23 cellular contexts compared by ENCODE assay signal in genomic region chr12:92334552-92334951, GRCh38.
DNase-seq lines count a peak whose midpoint lies in the region; ATAC-seq, FAIRE-seq and TF ChIP-seq lines count a peak whose summit lies in the region.
"Had no signal": no experiment of that assay in that cellular context is flagged by ENCODE, and none has a peak within 500 bp of the region (broad histone marks: within the 10 kb centered on the region; RNA-seq: fewer than 3 reads in every experiment).

No MANE protein-coding gene starts in this region.

- H3K36me3 ChIP-seq in DND-41 (ENCODE audit: insufficient read depth, low read length) (no peaks in the 10 kb centered on the region), PC-3 (ENCODE audit: low read depth, low read length) (no peaks in the 10 kb centered on the region), bronchial epithelial cell (ENCODE audit: control insufficient read depth, insufficient read depth, low read length) (no peaks in the 10 kb centered on the region)

- H3K4me1 Mint-ChIP-seq in activated naive CD4-positive, alpha-beta T cell treated with anti-CD3 and anti-CD28 coated beads, Interleukin-2, amount 10 ng/mL, durations not matched to agents 7 days and 5 days = peaks cover 22% of the 10 kb centered on the region
- H3K4me1 Mint-ChIP-seq in activated CD8-positive, alpha-beta memory T cell treated with anti-CD3 and anti-CD28 coated beads, Interleukin-2, amount 10 ng/mL, durations not matched to agents 7 days and 5 days = no peaks in the 10 kb centered on the region

- H3K79me2 ChIP-seq in DND-41 (ENCODE audit: insufficient read depth, low read length) = no peaks in the 10 kb centered on the region
- H3K79me2 ChIP-seq in PC-3 (ENCODE audit: low read length) = no peaks in the 10 kb centered on the region

- H3K4me2 ChIP-seq in DND-41 (ENCODE audit: insufficient read depth, low read length) (no peak overlapping the region), PC-3 (ENCODE audit: low read length) (no peak overlapping the region)
- H3K4me2 ChIP-seq: BLaER1 treated with 17β-estradiol and CSF1 and Interleukin-3, amounts not matched to agents 10 nM and 100 nM had no signal

- H3K9ac ChIP-seq in DND-41 (ENCODE audit: low read depth, low read length) (no peak overlapping the region), PC-3 (ENCODE audit: low read length) (no peak overlapping the region)
- H3K9ac ChIP-seq: BLaER1 treated with 17β-estradiol and CSF1 and Interleukin-3, amounts not matched to agents 10 nM and 100 nM had no signal

- H4K20me1 ChIP-seq in DND-41 (ENCODE audit: insufficient read depth, low read length) = no peaks in the 10 kb centered on the region
- no peaks in the 10 kb centered on the region for H4K20me1 ChIP-seq in PC-3 (ENCODE audit: low read length)
- H4K20me1 ChIP-seq: BLaER1 treated with 17β-estradiol and CSF1 and Interleukin-3, amounts not matched to agents 10 nM and 100 nM had no signal

- no peak for TF ChIP-seq CTCF in DND-41 (IDR thresholded peaks at IDR 0.05; ENCODE audit: borderline replicate concordance, extremely low read depth, low read length, poor library complexity, severe bottlenecking)
- TF ChIP-seq CTCF in PC-3 (conservative IDR thresholded peaks at IDR 0.05; ENCODE audit: low read depth, low read length) = no peak
- TF ChIP-seq CTCF in bronchial epithelial cell (IDR thresholded peaks at IDR 0.05; ENCODE audit: insufficient read depth, low read length, severe bottlenecking) = no peak

- POLR2A ChIA-PET in PC-3 (lab: Charles Lee; ENCODE audit: unreplicated experiment) = no interaction called here

- DNase-seq in activated naive CD4-positive, alpha-beta T cell treated with anti-CD3 and anti-CD28 coated beads, Interleukin-2, amount 50 U/mL, for 72 hours (ENCODE audit: low spot score in 2 of 2) = no peak
- no peak for DNase-seq in activated naive CD4-positive, alpha-beta T cell treated with anti-CD3 and anti-CD28 coated beads, Interleukin-2, amount 10 ng/mL, durations not matched to agents 7 days and 5 days
- no peak for DNase-seq in DND-41
- DNase-seq in PC-3 = peak; percentile 23
- DNase-seq in bronchial epithelial cell (ENCODE audit: low read depth) = peak; percentile 34
- DNase-seq in DMS153 treated with DMSO at 0.1 percent for 48 hours (lab: John Stamatoyannopoulos, UW; ENCODE audit: unreplicated experiment) = no peak
- no peak for DNase-seq in activated CD8-positive, alpha-beta memory T cell treated with anti-CD3 and anti-CD28 coated beads, Interleukin-2, amount 10 ng/mL, durations not matched to agents 7 days and 5 days
- DNase-seq: Calu3; CD8-positive, alpha-beta T cell; DMS53; GOT3; H7; HFFc6 had no signal

- peak; percentile 44 to 46 for ATAC-seq in activated naive CD4-positive, alpha-beta T cell treated with anti-CD3 and anti-CD28 coated beads, Interleukin-2, amount 50 U/mL, for 72 hours
- no peak for ATAC-seq in DND-41 (ENCODE audit: insufficient read depth, low read depth)
- ATAC-seq in PC-3 = no peak
- ATAC-seq in GM21515 (IDR thresholded peaks at IDR 0.05; ENCODE audit: unreplicated experiment) = no peak
- no peak for ATAC-seq in activated CD8-positive, alpha-beta memory T cell treated with anti-CD3 and anti-CD28 coated beads, Interleukin-2, amount 10 ng/mL, durations not matched to agents 7 days and 5 days
- ATAC-seq: CD8-positive, alpha-beta T cell; HCT116; HepG2 had no signal

- intact Hi-C loops in PC-3 (cut with micrococcal nuclease) = no loop called here

- no peak overlapping the region for H3K4me3 Mint-ChIP-seq in activated naive CD4-positive, alpha-beta T cell treated with anti-CD3 and anti-CD28 coated beads, Interleukin-2, amount 10 ng/mL, durations not matched to agents 7 days and 5 days
- H3K4me3 Mint-ChIP-seq in activated CD8-positive, alpha-beta memory T cell treated with anti-CD3 and anti-CD28 coated beads, Interleukin-2, amount 10 ng/mL, durations not matched to agents 7 days and 5 days = no peak overlapping the region
- H3K4me3 Mint-ChIP-seq: B cell; CD8-positive, alpha-beta T cell; HFFc6; IgD-negative memory B cell had no signal

- H3K4me3 ChIP-seq in DND-41 (ENCODE audit: low read depth in 1 of 2, low read length in 2 of 2) (no peak overlapping the region), PC-3 (ENCODE audit: low read length) (no peak overlapping the region), bronchial epithelial cell (ENCODE audit: low read depth, low read length) (no peak overlapping the region)
- H3K4me3 ChIP-seq: BLaER1 treated with 17β-estradiol and CSF1 and Interleukin-3, amounts not matched to agents 10 nM and 100 nM had no signal

- H3K9me3 Mint-ChIP-seq in activated naive CD4-positive, alpha-beta T cell treated with anti-CD3 and anti-CD28 coated beads, Interleukin-2, amount 50 U/mL, for 72 hours = peaks cover 4 to 11% of the 10 kb centered on the region in 2 donors
- H3K9me3 Mint-ChIP-seq in activated naive CD4-positive, alpha-beta T cell treated with anti-CD3 and anti-CD28 coated beads, Interleukin-2, amount 10 ng/mL, durations not matched to agents 7 days and 5 days = no peaks in the 10 kb centered on the region
- H3K9me3 Mint-ChIP-seq in activated CD8-positive, alpha-beta memory T cell treated with anti-CD3 and anti-CD28 coated beads, Interleukin-2, amount 10 ng/mL, durations not matched to agents 7 days and 5 days (ENCODE audit: low read depth) = no peaks in the 10 kb centered on the region
- H3K9me3 Mint-ChIP-seq: CD8-positive, alpha-beta T cell; HFFc6; IgD-negative memory B cell had no signal

- no peak overlapping the region for H3K27ac ChIP-seq in DND-41 (ENCODE audit: low read length)
- H3K27ac ChIP-seq in PC-3 (ENCODE audit: low read length) = no peak overlapping the region
- H3K27ac ChIP-seq: BLaER1 treated with 17β-estradiol and CSF1 and Interleukin-3, amounts not matched to agents 10 nM and 100 nM; HL-60 had no signal

- H3K4me1 ChIP-seq in DND-41 (ENCODE audit: insufficient read depth, low read length) = peaks cover 28% of the 10 kb centered on the region
- peaks cover 7% of the 10 kb centered on the region; the same call in 1 of the 2 replicates for H3K4me1 ChIP-seq in PC-3 (ENCODE audit: insufficient read depth, low read length)

- CTCF ChIA-PET in activated naive CD4-positive, alpha-beta T cell treated with anti-CD3 and anti-CD28 coated beads, Interleukin-2, amount 10 ng/mL, durations not matched to agents 7 days and 5 days (lab: Charles Lee) = no interaction called here
- CTCF ChIA-PET in PC-3 (lab: Charles Lee) = no interaction called here
- CTCF ChIA-PET in activated CD8-positive, alpha-beta memory T cell treated with anti-CD3 and anti-CD28 coated beads, Interleukin-2, amount 10 ng/mL, durations not matched to agents 7 days and 5 days (lab: Charles Lee) = no interaction called here

- H2AFZ ChIP-seq in DND-41 (ENCODE audit: low read depth, low read length) (0 out of 2 replicates have a peak overlapping the region, but pooled peaks have one; percentile 8), PC-3 (ENCODE audit: low read length) (no peak overlapping the region)

- H3K36me3 Mint-ChIP-seq in activated naive CD4-positive, alpha-beta T cell treated with anti-CD3 and anti-CD28 coated beads, Interleukin-2, amount 50 U/mL, for 72 hours = peaks cover 0 to 7% of the 10 kb centered on the region in 2 donors
- H3K36me3 Mint-ChIP-seq in activated naive CD4-positive, alpha-beta T cell treated with anti-CD3 and anti-CD28 coated beads, Interleukin-2, amount 10 ng/mL, durations not matched to agents 7 days and 5 days = no peaks in the 10 kb centered on the region
- peaks cover 2% of the 10 kb centered on the region for H3K36me3 Mint-ChIP-seq in activated CD8-positive, alpha-beta memory T cell treated with anti-CD3 and anti-CD28 coated beads, Interleukin-2, amount 10 ng/mL, durations not matched to agents 7 days and 5 days
- H3K36me3 Mint-ChIP-seq: CD8-positive, alpha-beta T cell; IgD-negative memory B cell had no signal

- H3K9me3 ChIP-seq in DND-41 (ENCODE audit: insufficient read depth, low read length, severe bottlenecking) (no peaks in the 10 kb centered on the region), PC-3 (ENCODE audit: low read length) (no peaks in the 10 kb centered on the region)

- peak overlapping the region in 1 of 2 donors; percentile 25 for H3K27ac Mint-ChIP-seq in activated naive CD4-positive, alpha-beta T cell treated with anti-CD3 and anti-CD28 coated beads, Interleukin-2, amount 50 U/mL, for 72 hours
- no peak overlapping the region for H3K27ac Mint-ChIP-seq in activated naive CD4-positive, alpha-beta T cell treated with anti-CD3 and anti-CD28 coated beads, Interleukin-2, amount 10 ng/mL, durations not matched to agents 7 days and 5 days
- H3K27ac Mint-ChIP-seq in activated CD8-positive, alpha-beta memory T cell treated with anti-CD3 and anti-CD28 coated beads, Interleukin-2, amount 10 ng/mL, durations not matched to agents 7 days and 5 days = no peak overlapping the region
- H3K27ac Mint-ChIP-seq: B cell; CD8-positive, alpha-beta T cell; HFFc6; IgD-negative memory B cell had no signal

- no peak for FAIRE-seq in bronchial epithelial cell (lab: Jason Lieb, UNC)
- FAIRE-seq: G401.6, GM12891, HepG2, HTR-8/SVneo had no signal

- H3K27me3 ChIP-seq in DND-41 (ENCODE audit: insufficient read depth, low read length, poor library complexity) (no peaks in the 10 kb centered on the region), PC-3 (ENCODE audit: low read length) (no peaks in the 10 kb centered on the region), bronchial epithelial cell (ENCODE audit: control insufficient read depth, insufficient read depth, low read length) (no peaks in the 10 kb centered on the region)
- H3K27me3 ChIP-seq: BLaER1 treated with 17β-estradiol and CSF1 and Interleukin-3, amounts not matched to agents 10 nM and 100 nM had no signal

- H3F3A ChIP-seq in PC-3 (ENCODE audit: low read length, unreplicated experiment) = no peaks in the 10 kb centered on the region

- no peaks in the 10 kb centered on the region for H3K9me2 ChIP-seq in PC-3 (replicated peaks; ENCODE audit: low read length)

- no TSS peak for BruUV-seq in PC-3 (replicated peaks; lab: Mats Ljungman, UMichigan)

- H3K27me3 Mint-ChIP-seq in activated naive CD4-positive, alpha-beta T cell treated with anti-CD3 and anti-CD28 coated beads, Interleukin-2, amount 10 ng/mL, durations not matched to agents 7 days and 5 days = no peaks in the 10 kb centered on the region
- no peaks in the 10 kb centered on the region for H3K27me3 Mint-ChIP-seq in activated CD8-positive, alpha-beta memory T cell treated with anti-CD3 and anti-CD28 coated beads, Interleukin-2, amount 10 ng/mL, durations not matched to agents 7 days and 5 days
- H3K27me3 Mint-ChIP-seq: B cell, IgD-negative memory B cell had no signal

Comparison
In these comparisons a context has a peak if more than half of its experiments do, and no peak if none do; other contexts are left out.
1. ATAC-seq: peak in activated naive CD4-positive, alpha-beta T cell treated with anti-CD3 and anti-CD28 coated beads, Interleukin-2, amount 50 U/mL, for 72 hours (2 of 2); none in DND-41 (single experiment), PC-3 (single experiment), GM21515 (single experiment) and activated CD8-positive, alpha-beta memory T cell treated with anti-CD3 and anti-CD28 coated beads, Interleukin-2, amount 10 ng/mL, durations not matched to agents 7 days and 5 days (single experiment).
2. DNase-seq: peak in PC-3 (single experiment) and bronchial epithelial cell (single experiment); none in activated naive CD4-positive, alpha-beta T cell treated with anti-CD3 and anti-CD28 coated beads, Interleukin-2, amount 50 U/mL, for 72 hours (0 of 2), activated naive CD4-positive, alpha-beta T cell treated with anti-CD3 and anti-CD28 coated beads, Interleukin-2, amount 10 ng/mL, durations not matched to agents 7 days and 5 days (single experiment), DND-41 (single experiment), DMS153 treated with DMSO at 0.1 percent for 48 hours (single experiment) and activated CD8-positive, alpha-beta memory T cell treated with anti-CD3 and anti-CD28 coated beads, Interleukin-2, amount 10 ng/mL, durations not matched to agents 7 days and 5 days (single experiment).